In the genomic region with DNA sequence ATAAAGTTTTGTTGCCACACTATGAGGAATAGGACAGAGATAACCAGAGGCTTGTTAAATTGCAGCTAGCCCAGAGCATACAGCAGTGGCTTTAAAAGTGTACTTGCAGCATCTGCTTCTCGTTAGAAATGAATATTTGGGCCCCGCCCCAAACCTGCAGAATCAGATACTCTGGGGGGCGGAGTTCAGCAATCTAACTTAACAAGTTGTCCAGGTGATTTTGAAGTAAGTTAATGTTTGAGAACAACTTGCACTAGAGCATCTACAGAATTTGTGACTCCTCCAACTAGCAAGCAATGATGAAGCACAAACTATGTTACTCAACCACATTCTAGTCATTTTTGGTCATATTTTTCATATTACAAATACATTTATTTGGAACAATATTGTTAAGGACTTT, we compare ENCODE assay signal across 1 cellular context.
TF ChIP-seq lines count a peak whose summit lies in the region.

No MANE protein-coding gene starts in this region.

TF ChIP-seq in SK-N-SH treated with all-trans-retinoic acid at 6 μM for 48 hours, 23 proteins besides CTCF, POLR2A, EP300 and RAD21 (continued from another document):
- TF ChIP-seq TOX (CRISPR knock-in tag; IDR thresholded peaks at IDR 0.05; ENCODE audit: borderline replicate concordance): no peak
